ENCODE assay signal across 30 cellular contexts in genomic region chr6:131693384-131693783, GRCh38. TPM values are rescaled to one million over a fixed set of nuclear protein-coding genes. Genes with fewer than 3 reads are reported as not detected.
"Had no signal": no experiment of that assay in that cellular context is flagged by ENCODE, and none has a peak within 500 bp of the region (broad histone marks: within the 10 kb centered on the region; RNA-seq: fewer than 3 reads in every experiment).

No MANE protein-coding gene starts in this region.

- H3K4me3 ChIP-seq: cardiac muscle cell, SJCRH30 had no signal

- H3K36me3 Mint-ChIP-seq: activated naive CD4-positive, alpha-beta T cell treated with anti-CD3 and anti-CD28 coated beads, Interleukin-2, amount 10 ng/mL, durations not matched to agents 7 days and 5 days; activated naive CD8-positive, alpha-beta T cell treated with anti-CD3 and anti-CD28 coated beads for 36 hours had no signal

- H3K4me1 Mint-ChIP-seq: activated naive CD4-positive, alpha-beta T cell treated with anti-CD3 and anti-CD28 coated beads, Interleukin-2, amount 10 ng/mL, durations not matched to agents 7 days and 5 days had no signal

- H3K27ac ChIP-seq: brain microvascular endothelial cell, cardiac muscle cell, SJCRH30, WERI-Rb-1 had no signal

- ATAC-seq: activated CD4-positive, alpha-beta T cell treated with anti-CD3 and anti-CD28 coated beads for 36 hours; activated CD8-positive, alpha-beta T cell treated with anti-CD3 and anti-CD28 coated beads for 36 hours; activated T-cell treated with anti-CD3 and anti-CD28 coated beads, Interleukin-2, amount 50 U/mL, for 72 hours; Right ventricle myocardium inferior had no signal

- DNase-seq: activated CD4-positive, alpha-beta T cell treated with anti-CD3 and anti-CD28 coated beads for 36 hours; activated CD4-positive, alpha-beta T cell treated with anti-CD3 and anti-CD28 coated beads, Interleukin-2, amount 50 U/mL, for 1 hour; activated CD8-positive, alpha-beta memory T cell treated with anti-CD3 and anti-CD28 coated beads, Interleukin-2, amount 50 U/mL, for 4 hours; activated CD8-positive, alpha-beta T cell treated with anti-CD3 and anti-CD28 coated beads for 36 hours; activated gamma-delta T cell treated with Interleukin-2 at 50 U/mL for 16 hours; activated naive CD4-positive, alpha-beta T cell treated with anti-CD3 and anti-CD28 coated beads, Interleukin-2, amount 10 ng/mL, durations not matched to agents 7 days and 5 days; activated naive CD8-positive, alpha-beta T cell treated with anti-CD3 and anti-CD28 coated beads for 36 hours; activated T-cell treated with anti-CD3 and anti-CD28 coated beads, Interleukin-2, amount 50 U/mL, for 72 hours; brain microvascular endothelial cell; KBM-7; NCI-H1092; NCI-H1436; NCI-H187 treated with DMSO at 0.1 percent for 48 hours; NCI-H2081 treated with DMSO at 0.1 percent for 48 hours; NCI-H2227 treated with DMSO at 0.1 percent for 48 hours; NCI-H446 treated with DMSO at 0.1 percent for 48 hours; NCI-H524 treated with DMSO at 0.1 percent for 48 hours; NCI-H748 treated with DMSO at 0.1 percent for 48 hours; SJCRH30; T-helper 1 cell; WERI-Rb-1 had no signal

- H3K27me3 ChIP-seq: brain microvascular endothelial cell, cardiac muscle cell, SJCRH30 had no signal

- H3K27ac Mint-ChIP-seq: activated CD4-positive, alpha-beta T cell treated with anti-CD3 and anti-CD28 coated beads for 36 hours; activated CD8-positive, alpha-beta T cell treated with anti-CD3 and anti-CD28 coated beads for 36 hours; activated naive CD4-positive, alpha-beta T cell treated with anti-CD3 and anti-CD28 coated beads, Interleukin-2, amount 10 ng/mL, durations not matched to agents 7 days and 5 days; activated naive CD8-positive, alpha-beta T cell treated with anti-CD3 and anti-CD28 coated beads for 36 hours; activated T-cell treated with anti-CD3 and anti-CD28 coated beads, Interleukin-2, amount 50 U/mL, for 72 hours; activated T-helper 2 cell treated with anti-CD3 and anti-CD28 coated beads, Interferon-gamma antibody, Interleukin-2, Interleukin-4, amounts not matched to agents 10 μg/mL and 5 μg/mL and 100 μg/mL, durations not matched to agents 14 hours and 24 hours and 36 hours had no signal

- H3K27me3 Mint-ChIP-seq: activated CD4-positive, alpha-beta T cell treated with anti-CD3 and anti-CD28 coated beads for 36 hours; activated naive CD4-positive, alpha-beta T cell treated with anti-CD3 and anti-CD28 coated beads, Interleukin-2, amount 10 ng/mL, durations not matched to agents 7 days and 5 days had no signal

- H3K36me3 ChIP-seq: brain microvascular endothelial cell, cardiac muscle cell, SJCRH30, WERI-Rb-1 had no signal

- H3K9me3 Mint-ChIP-seq: activated CD8-positive, alpha-beta T cell treated with anti-CD3 and anti-CD28 coated beads for 36 hours; activated naive CD4-positive, alpha-beta T cell treated with anti-CD3 and anti-CD28 coated beads, Interleukin-2, amount 10 ng/mL, durations not matched to agents 7 days and 5 days; activated naive CD8-positive, alpha-beta T cell treated with anti-CD3 and anti-CD28 coated beads for 36 hours; activated T-cell treated with anti-CD3 and anti-CD28 coated beads, Interleukin-2, amount 50 U/mL, for 72 hours had no signal

- H3K4me1 ChIP-seq: SJCRH30 had no signal

- H3K4me3 Mint-ChIP-seq: activated CD4-positive, alpha-beta T cell treated with anti-CD3 and anti-CD28 coated beads for 36 hours; activated CD8-positive, alpha-beta T cell treated with anti-CD3 and anti-CD28 coated beads for 36 hours; activated naive CD4-positive, alpha-beta T cell treated with anti-CD3 and anti-CD28 coated beads, Interleukin-2, amount 10 ng/mL, durations not matched to agents 7 days and 5 days; activated naive CD8-positive, alpha-beta T cell treated with anti-CD3 and anti-CD28 coated beads for 36 hours; activated T-cell treated with anti-CD3 and anti-CD28 coated beads, Interleukin-2, amount 50 U/mL, for 72 hours had no signal

RNA-seq across cellular contexts. Expression of gene OR2A4, which starts 7.8 kb away (rescaled TPM):
- total RNA-seq: activated CD4-positive, alpha-beta T cell treated with anti-CD3 and anti-CD28 coated beads for 36 hours; activated CD8-positive, alpha-beta T cell treated with anti-CD3 and anti-CD28 coated beads for 36 hours; activated naive CD8-positive, alpha-beta T cell treated with anti-CD3 and anti-CD28 coated beads for 36 hours; activated T-cell treated with anti-CD3 and anti-CD28 coated beads, Interleukin-2, amount 50 U/mL, for 72 hours; activated T-helper 2 cell treated with anti-CD3 and anti-CD28 coated beads, Interferon-gamma antibody, Interleukin-2, Interleukin-4, amounts not matched to agents 10 μg/mL and 5 μg/mL and 100 μg/mL, durations not matched to agents 14 hours and 24 hours and 36 hours; cardiac muscle cell; MCF 10A; OCI-LY7; Right ventricle myocardium inferior; RPMI7951; SJCRH30; T-helper 2 cell treated with Interferon-gamma antibody and Interleukin-4, amounts not matched to agents 100 ng/mL and 5 ng/mL, for 36 hours had no signal
- polyA plus RNA-seq: adipose tissue, cardiac muscle cell had no signal

RNA-seq across cellular contexts. Expression of gene CTAGE9, which starts 17.4 kb away (rescaled TPM):
- total RNA-seq: activated CD8-positive, alpha-beta T cell treated with anti-CD3 and anti-CD28 coated beads for 36 hours; activated naive CD8-positive, alpha-beta T cell treated with anti-CD3 and anti-CD28 coated beads for 36 hours; activated T-cell treated with anti-CD3 and anti-CD28 coated beads, Interleukin-2, amount 50 U/mL, for 72 hours; activated T-helper 2 cell treated with anti-CD3 and anti-CD28 coated beads, Interferon-gamma antibody, Interleukin-2, Interleukin-4, amounts not matched to agents 10 μg/mL and 5 μg/mL and 100 μg/mL, durations not matched to agents 14 hours and 24 hours and 36 hours; cardiac muscle cell; LHCN-M2; MCF 10A; OCI-LY7; Right ventricle myocardium inferior; RPMI7951; SJCRH30; T-helper 2 cell treated with Interferon-gamma antibody and Interleukin-4, amounts not matched to agents 100 ng/mL and 5 ng/mL, for 36 hours had no signal
- polyA plus RNA-seq: cardiac muscle cell had no signal

RNA-seq across cellular contexts. Expression of gene ENPP3, which starts 56.3 kb away (rescaled TPM):
- total RNA-seq: LHCN-M2, MCF 10A had no signal
